ENCODE assay signal across 18 cellular contexts in genomic region chr9:13567833-13568232, GRCh38.
DNase-seq lines count a peak whose midpoint lies in the region; TF ChIP-seq lines count a peak whose summit lies in the region.
"Had no signal": no experiment of that assay in that cellular context is flagged by ENCODE, and none has a peak within 500 bp of the region (broad histone marks: within the 10 kb centered on the region; RNA-seq: fewer than 3 reads in every experiment).

No MANE protein-coding gene starts in this region.

- no peak overlapping the region for H3K4me3 Mint-ChIP-seq in chondrocyte (ENCODE audit: unreplicated experiment)
- H3K4me3 Mint-ChIP-seq: activated CD8-positive, alpha-beta memory T cell treated with anti-CD3 and anti-CD28 coated beads, Interleukin-2, amount 10 ng/mL, durations not matched to agents 7 days and 5 days; activated naive CD8-positive, alpha-beta T cell treated with anti-CD3 and anti-CD28 coated beads, Interleukin-2, amount 50 U/mL, for 24 hours had no signal

- DNase-seq in GM03348 (ENCODE audit: low spot score) (peak; percentile 3), chondrocyte (ENCODE audit: low spot score) (no peak), left kidney (ENCODE audit: low read depth, low spot score) (peak; percentile 7), NCI-H1417 (lab: John Stamatoyannopoulos, UW) (no peak), PC-9 (no peak), GOT3 (lab: John Stamatoyannopoulos, UW) (no peak), SIG-M5 treated with dmso at 0.1 percent for 504 hours (lab: John Stamatoyannopoulos, UW; ENCODE audit: unreplicated experiment) (no peak)
- DNase-seq: activated CD4-positive, alpha-beta T cell treated with anti-CD3 and anti-CD28 coated beads for 1 hour; activated CD8-positive, alpha-beta memory T cell treated with anti-CD3 and anti-CD28 coated beads, Interleukin-2, amount 10 ng/mL, durations not matched to agents 7 days and 5 days; activated naive CD8-positive, alpha-beta T cell treated with anti-CD3 and anti-CD28 coated beads, Interleukin-2, amount 50 U/mL, for 24 hours; GF-D8; Karpas-422; naive thymus-derived CD4-positive, alpha-beta T cell; spleen had no signal

- no TSS peak for BruUV-seq in PC-9 (replicated peaks; lab: Mats Ljungman, UMichigan)

- CTCF ChIA-PET in PC-9 (lab: Charles Lee), result no interaction called here

- no peak overlapping the region for H3K4me2 ChIP-seq in PC-9

- no peaks in the 10 kb centered on the region for H4K20me1 ChIP-seq in PC-9 (ENCODE audit: insufficient read depth)

- H3K9me3 Mint-ChIP-seq in chondrocyte (ENCODE audit: low read depth), result no peaks in the 10 kb centered on the region
- H3K9me3 Mint-ChIP-seq: activated T-helper 2 cell treated with anti-CD3 and anti-CD28 coated beads, Interferon-gamma antibody, Interleukin-2, Interleukin-4, amounts not matched to agents 10 μg/mL and 5 μg/mL and 100 μg/mL, durations not matched to agents 14 hours and 24 hours and 36 hours; type B pancreatic cell had no signal

- peaks cover 34% of the 10 kb centered on the region for H3K4me1 Mint-ChIP-seq in chondrocyte (ENCODE audit: low read depth)
- H3K4me1 Mint-ChIP-seq: activated CD8-positive, alpha-beta memory T cell treated with anti-CD3 and anti-CD28 coated beads, Interleukin-2, amount 10 ng/mL, durations not matched to agents 7 days and 5 days had no signal

- H3K27ac Mint-ChIP-seq in chondrocyte (ENCODE audit: unreplicated experiment), result peak overlapping the region; percentile 34
- H3K27ac Mint-ChIP-seq: activated CD8-positive, alpha-beta memory T cell treated with anti-CD3 and anti-CD28 coated beads, Interleukin-2, amount 10 ng/mL, durations not matched to agents 7 days and 5 days; activated naive CD8-positive, alpha-beta T cell treated with anti-CD3 and anti-CD28 coated beads, Interleukin-2, amount 50 U/mL, for 24 hours; activated T-helper 2 cell treated with anti-CD3 and anti-CD28 coated beads, Interferon-gamma antibody, Interleukin-2, Interleukin-4, amounts not matched to agents 10 μg/mL and 5 μg/mL and 100 μg/mL, durations not matched to agents 14 hours and 24 hours and 36 hours; naive thymus-derived CD4-positive, alpha-beta T cell had no signal

- intact Hi-C loops in PC-9 (cut with micrococcal nuclease; ENCODE audit: unreplicated experiment), result no loop called here

- peak overlapping the region; percentile 64 for H3K27ac ChIP-seq in skeletal muscle tissue (ENCODE audit: low read depth, low read length)
- H3K27ac ChIP-seq in PC-9, result no peak overlapping the region

- TF ChIP-seq CTCF in chondrocyte (IDR thresholded peaks at IDR 0.05) (no peak), PC-9 (conservative IDR thresholded peaks at IDR 0.05) (no peak)

- no peaks in the 10 kb centered on the region for H3K9me3 ChIP-seq in skeletal muscle tissue (ENCODE audit: control insufficient read depth in 3 of 3, low read length in 3 of 3)
- H3K9me3 ChIP-seq in PC-9 (ENCODE audit: insufficient read depth, low read depth), result no peaks in the 10 kb centered on the region
- H3K9me3 ChIP-seq: gastroesophageal sphincter, spleen had no signal

- H3K4me1 ChIP-seq in skeletal muscle tissue (ENCODE audit: control insufficient read depth in 3 of 3, insufficient read depth in 3 of 3, low read length in 3 of 3), result peaks cover 10 to 15% (median 10%) of the 10 kb centered on the region in 3 donors
- no peaks in the 10 kb centered on the region for H3K4me1 ChIP-seq in PC-9 (replicated peaks; ENCODE audit: insufficient read depth)

- no peaks in the 10 kb centered on the region for H3K79me2 ChIP-seq in PC-9 (ENCODE audit: low read depth)

- H3K4me3 ChIP-seq in skeletal muscle tissue (ENCODE audit: low read length in 3 of 3) (no peak overlapping the region), PC-9 (no peak overlapping the region)

- no peaks in the 10 kb centered on the region for H3K9me2 ChIP-seq in PC-9 (ENCODE audit: insufficient read depth)

- no peaks in the 10 kb centered on the region for H3K36me3 ChIP-seq in skeletal muscle tissue (ENCODE audit: control insufficient read depth in 3 of 3, insufficient read depth in 3 of 3, low read length in 3 of 3)
- H3K36me3 ChIP-seq in PC-9 (ENCODE audit: low read depth), result no peaks in the 10 kb centered on the region
- H3K36me3 ChIP-seq: gastroesophageal sphincter, spleen had no signal

- no peaks in the 10 kb centered on the region for H3K36me3 Mint-ChIP-seq in chondrocyte (ENCODE audit: low read depth)
- H3K36me3 Mint-ChIP-seq: activated CD8-positive, alpha-beta memory T cell treated with anti-CD3 and anti-CD28 coated beads, Interleukin-2, amount 10 ng/mL, durations not matched to agents 7 days and 5 days; naive thymus-derived CD4-positive, alpha-beta T cell; type B pancreatic cell had no signal

- no peaks in the 10 kb centered on the region for H3K27me3 ChIP-seq in skeletal muscle tissue (ENCODE audit: control insufficient read depth in 3 of 3, insufficient read depth in 3 of 3, low read length in 3 of 3)
- H3K27me3 ChIP-seq in PC-9 (ENCODE audit: insufficient read depth, low read depth), result no peaks in the 10 kb centered on the region
- H3K27me3 ChIP-seq: gastroesophageal sphincter, spleen had no signal

- POLR2A ChIA-PET in PC-9 (lab: Charles Lee; ENCODE audit: unreplicated experiment), result no interaction called here

- H3F3A ChIP-seq in PC-9 (ENCODE audit: insufficient read depth, low read depth), result no peaks in the 10 kb centered on the region

- no peaks in the 10 kb centered on the region for H3K27me3 Mint-ChIP-seq in chondrocyte (ENCODE audit: low read depth)
- H3K27me3 Mint-ChIP-seq: activated CD8-positive, alpha-beta memory T cell treated with anti-CD3 and anti-CD28 coated beads, Interleukin-2, amount 10 ng/mL, durations not matched to agents 7 days and 5 days had no signal

- no peak overlapping the region for H3K9ac ChIP-seq in skeletal muscle tissue (ENCODE audit: low read depth in 1 of 3, low read length in 3 of 3)

- H2AFZ ChIP-seq in PC-9, result no peak overlapping the region

Comparison
In these comparisons a context has a peak if more than half of its experiments do, and no peak if none do; other contexts are left out.
1. DNase-seq: peak in GM03348 (single experiment) and left kidney (single experiment); none in chondrocyte (single experiment), NCI-H1417 (0 of 3), PC-9 (0 of 2), GOT3 (single experiment) and SIG-M5 treated with dmso at 0.1 percent for 504 hours (single experiment).